8 cellular contexts compared by ENCODE assay signal in the genomic region with DNA sequence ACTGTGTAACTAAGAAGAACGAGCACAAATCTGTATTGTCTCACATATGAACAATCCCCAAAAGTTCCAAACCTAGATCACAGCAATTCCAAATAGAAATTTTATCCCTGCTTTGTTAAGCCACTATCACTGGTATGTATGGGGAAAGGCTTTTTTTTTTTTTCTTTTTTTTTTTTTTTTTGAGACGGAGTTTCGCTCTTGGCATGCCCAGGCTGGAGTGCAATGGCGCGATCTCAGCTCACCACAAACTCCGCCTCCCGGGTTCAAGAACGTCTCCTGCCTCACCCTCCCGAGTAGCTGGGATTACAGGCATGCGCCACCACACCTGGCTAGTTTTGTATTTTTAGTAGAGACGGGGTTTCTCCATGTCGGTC. TPM values are rescaled to one million over a fixed set of nuclear protein-coding genes. Genes with fewer than 3 reads are reported as not detected.
A peak's percentile ranks its signal among the peaks of the same experiment; 100 is the strongest.
DNase-seq lines count a peak whose midpoint lies in the region; ATAC-seq, FAIRE-seq and TF ChIP-seq lines count a peak whose summit lies in the region.
"Not testable (repeated sequence)": the region's sequence is repeated elsewhere in the genome, so short reads cannot be mapped to it uniquely, and the experiment has no call there.

No MANE protein-coding gene starts in this region.

- peak overlapping the region; percentile 83 for H3K4me3 Mint-ChIP-seq in Calu3 (ENCODE audit: low read depth, unreplicated experiment)

- peaks cover 36% of the 10 kb centered on the region for H3K36me3 Mint-ChIP-seq in Calu3 (ENCODE audit: insufficient read depth, unreplicated experiment)

- intact Hi-C loops in Calu3 (cut with micrococcal nuclease; ENCODE audit: unreplicated experiment); pancreas (cut with DNase I); testis (cut with DNase I; ENCODE audit: low total_unique reads): not testable (repeated sequence)
- intact Hi-C loops in endothelial cell of umbilical vein (cut with micrococcal nuclease) = loop anchor here (1.0 kb wide), 1 partner anchor 25 kb away; a partner anchor contains a TSS

- not testable (repeated sequence) for H3K36me3 ChIP-seq in SJCRH30; endothelial cell of umbilical vein (ENCODE audit: control insufficient read depth in 2 of 2, extremely low read depth in 1 of 2, insufficient read depth in 2 of 2, low read length in 2 of 2); kidney epithelial cell (ENCODE audit: control insufficient read depth, insufficient read depth, low read length); pancreas; testis (ENCODE audit: low read depth, missing control alignments)

- H3K27ac ChIP-seq in SJCRH30 (peak overlapping the region; percentile 39), endothelial cell of umbilical vein (ENCODE audit: insufficient read depth, low read depth, low read length) (peak overlapping the region; percentile 74), pancreas (peak overlapping the region; percentile 47 to 89 (median 81)), testis (peak overlapping the region; percentile 69 to 92)

- not testable (repeated sequence) for H4K20me1 ChIP-seq in endothelial cell of umbilical vein (replicated peaks; ENCODE audit: control insufficient read depth, extremely low read depth, insufficient read depth, low read length)

- H3K27me3 ChIP-seq in SJCRH30; endothelial cell of umbilical vein (ENCODE audit: control insufficient read depth in 2 of 2, insufficient read depth in 2 of 2, low read length in 2 of 2); kidney epithelial cell (ENCODE audit: control insufficient read depth, insufficient read depth, low read length); pancreas; testis: not testable (repeated sequence)

- H3K27me3 Mint-ChIP-seq in Calu3 (ENCODE audit: unreplicated experiment) = not testable (repeated sequence)

- not testable (repeated sequence) for TF ChIP-seq CTCF in Calu3 (IDR thresholded peaks at IDR 0.05; ENCODE audit: unreplicated experiment); endothelial cell of umbilical vein (IDR thresholded peaks at IDR 0.05; ENCODE audit: extremely low read depth in 1 of 2, insufficient read depth in 1 of 2, low read depth in 1 of 2, low read length in 2 of 2); kidney epithelial cell (IDR thresholded peaks at IDR 0.05; ENCODE audit: insufficient read depth, low read length, poor library complexity, severe bottlenecking); pancreas (IDR thresholded peaks at IDR 0.05); testis (IDR thresholded peaks at IDR 0.05)

- peaks cover 21% of the 10 kb centered on the region for H3K4me1 Mint-ChIP-seq in Calu3 (ENCODE audit: low read depth, unreplicated experiment)

- peak; percentile 77 for FAIRE-seq in endothelial cell of umbilical vein (lab: Jason Lieb, UNC)
- FAIRE-seq in pancreas (lab: Jason Lieb, UNC) = not testable (repeated sequence)

- BruUV-seq in Calu3 (replicated peaks; lab: Mats Ljungman, UMichigan); endothelial cell of umbilical vein (replicated peaks; lab: Mats Ljungman, UMichigan): not testable (repeated sequence)

- H3K27ac Mint-ChIP-seq in Calu3 (ENCODE audit: unreplicated experiment) = peak overlapping the region; percentile 97

- not testable (repeated sequence) for TF ChIP-seq POLR2A in endothelial cell of umbilical vein (IDR thresholded peaks at IDR 0.05; ENCODE audit: low read depth, low read length); testis (IDR thresholded peaks at IDR 0.05)

- peak; percentile 12 to 27 (median 20) for ATAC-seq in pancreas

- DNase-seq in Calu3; endothelial cell of umbilical vein (ENCODE audit: low read depth, low spot score); kidney epithelial cell (ENCODE audit: low read depth); pancreas; testis: not testable (repeated sequence)
- DNase-seq in HT1080 (ENCODE audit: low read depth) = peak; percentile 33
- DNase-seq in SJCRH30 = peak in 1 of 2 experiments; percentile 23
- peak; percentile 27 for DNase-seq in activated naive CD4-positive, alpha-beta T cell treated with anti-CD3 and anti-CD28 coated beads, Interleukin-2, amount 50 U/mL, for 16 hours

- CTCF ChIA-PET in Calu3 (lab: Charles Lee) (interaction anchor here (0.7 kb wide), 1 partner anchor 165 kb away, joined by 3 read pairs; no protein-coding TSS in a partner anchor), endothelial cell of umbilical vein (lab: Charles Lee) (interaction anchor here (0.7 to 1.9 kb wide), 2 partner anchors 401 to 622 kb away, joined by 3 to 4 read pairs; no protein-coding TSS in a partner anchor)

- H2AFZ ChIP-seq in endothelial cell of umbilical vein (ENCODE audit: low read depth, low read length) = not testable (repeated sequence)

- dilution Hi-C loops in endothelial cell of umbilical vein (cut with MboI; ENCODE audit: extremely low pct_ligation_motif_present, low sequenced_read_pairs) = not testable (repeated sequence)

- not testable (repeated sequence) for H3K9me3 ChIP-seq in SJCRH30 (replicated peaks); endothelial cell of umbilical vein (replicated peaks; ENCODE audit: control insufficient read depth, insufficient read depth, low read length); pancreas; testis

- peak overlapping the region; percentile 89 for H3K9ac ChIP-seq in endothelial cell of umbilical vein (replicated peaks; ENCODE audit: extremely low read depth, insufficient read depth, low read length)

- peaks cover 33% of the 10 kb centered on the region for H3K79me2 ChIP-seq in endothelial cell of umbilical vein (ENCODE audit: control insufficient read depth, insufficient read depth, low read length)

- H3K9me1 ChIP-seq in endothelial cell of umbilical vein (replicated peaks; ENCODE audit: control insufficient read depth, extremely low read depth, insufficient read depth, low read length) = not testable (repeated sequence)

- peak overlapping the region; percentile 54 for H3K4me2 ChIP-seq in endothelial cell of umbilical vein (ENCODE audit: insufficient read depth, low read length)

- H3K4me1 ChIP-seq in SJCRH30, pancreas, testis: not testable (repeated sequence)
- peaks cover 13% of the 10 kb centered on the region for H3K4me1 ChIP-seq in endothelial cell of umbilical vein (ENCODE audit: control insufficient read depth, extremely low read depth, insufficient read depth, low read length)

- POLR2A ChIA-PET in endothelial cell of umbilical vein (lab: Charles Lee) = interaction anchor here (0.7 to 1.0 kb wide), 2 partner anchors 24 to 26 kb away, joined by 3 to 5 read pairs; a partner anchor contains a TSS

- H3K4me3 ChIP-seq in SJCRH30 (peak overlapping the region; percentile 66), endothelial cell of umbilical vein (replicated peaks in 1 of 3; ENCODE audit: insufficient read depth in 1 of 3, low read depth in 1 of 3, low read length in 3 of 3) (peak overlapping the region; percentile 4 to 89 (median 43)), kidney epithelial cell (ENCODE audit: low read depth, low read length) (peak overlapping the region; percentile 69), pancreas (peak overlapping the region; percentile 32 to 91 (median 76)), testis (peak overlapping the region; percentile 67 to 96)

- 8% methylated on average over 11 to 12 of the region's 12 CpGs for WGBS in pancreas, 2 donors
- WGBS in testis, 2 donors = 7 to 9% methylated on average over 9 to 12 of the region's 12 CpGs

- H3K9me3 Mint-ChIP-seq in Calu3 (ENCODE audit: low read depth, unreplicated experiment) = not testable (repeated sequence)

RNA-seq across cellular contexts. Expression of a gene that starts 0.8 kb away (rescaled TPM):
- total RNA-seq in Calu3 (2022) (22.7 and 26.6 TPM in 2 replicates), endothelial cell of umbilical vein (33.6 and 34.0 TPM in 2 replicates), kidney epithelial cell (33.3 and 43.1 TPM in 2 replicates), pancreas (10 to 100 TPM in 5 of 6 donors, 1 to 10 TPM in 1; 8.2 to 13.1 (median 11.8) TPM), testis (10 to 100 TPM; 35.4 to 38.5 TPM)
- total RNA-seq in HT1080 (2014; rRNA removed; shearing (Covaris generic)) = 46.1 and 48.8 TPM in 2 replicates
- 45.9 and 46.7 TPM in 2 replicates for polyA plus RNA-seq in HT1080 (2015; cell fraction: cytosol; rRNA removed)
- polyA plus RNA-seq in HT1080 (2015; cell fraction: nucleus; rRNA removed) = 47.7 and 55.3 TPM in 2 replicates
- total RNA-seq in SJCRH30 (2014; rRNA removed; shearing (Covaris generic)) = 32.0 and 32.3 TPM in 2 replicates
- polyA plus RNA-seq in endothelial cell of umbilical vein (19.6 and 21.3 TPM in 2 replicates), pancreas (10 to 100 TPM; 20.9 to 23.9 TPM), testis (ENCODE audit: insufficient read depth, low read depth, low replicate concordance) (57.8 TPM)
- 29.6 TPM in 2 replicates for polyA plus RNA-seq in endothelial cell of umbilical vein (2011; cell fraction: cytosol; rRNA removed)
- 38.7 and 53.2 TPM in 2 replicates for polyA plus RNA-seq in endothelial cell of umbilical vein (2011; cell fraction: nucleus; rRNA removed)
- polyA plus RNA-seq in endothelial cell of umbilical vein (2012) = 36.3 and 43.1 TPM in 2 replicates
- 24.4 and 25.3 TPM in 2 replicates for polyA minus RNA-seq in endothelial cell of umbilical vein
- polyA minus RNA-seq in endothelial cell of umbilical vein (2011; cell fraction: cytosol; rRNA and poly(A)+ RNA removed) = 11.1 TPM
- 20.6 and 23.8 TPM in 2 replicates for polyA minus RNA-seq in endothelial cell of umbilical vein (2011; cell fraction: nucleus; rRNA and poly(A)+ RNA removed)

RNA-seq across cellular contexts. Expression of a gene that starts 24.4 kb away (rescaled TPM):
- 186 and 194 TPM in 2 replicates for total RNA-seq in Calu3 (2022)
- 185 and 211 TPM in 2 replicates for total RNA-seq in HT1080 (2014; rRNA removed; shearing (Covaris generic))
- polyA plus RNA-seq in HT1080 (2015; cell fraction: cytosol; rRNA removed) = 183 TPM in 2 replicates
- polyA plus RNA-seq in HT1080 (2015; cell fraction: nucleus; rRNA removed) = 212 and 235 TPM in 2 replicates
- total RNA-seq in SJCRH30 (2014; rRNA removed; shearing (Covaris generic)) = 239 and 246 TPM in 2 replicates
- total RNA-seq in endothelial cell of umbilical vein = 177 and 182 TPM in 2 replicates
- 53.4 and 72.9 TPM in 2 replicates for polyA plus RNA-seq in endothelial cell of umbilical vein
- 128 and 136 TPM in 2 replicates for polyA plus RNA-seq in endothelial cell of umbilical vein (2011; cell fraction: cytosol; rRNA removed)
- 65.4 and 81.1 TPM in 2 replicates for polyA plus RNA-seq in endothelial cell of umbilical vein (2011; cell fraction: nucleus; rRNA removed)
- 213 and 259 TPM in 2 replicates for polyA plus RNA-seq in endothelial cell of umbilical vein (2012)
- polyA minus RNA-seq in endothelial cell of umbilical vein = 112 and 131 TPM in 2 replicates
- polyA minus RNA-seq in endothelial cell of umbilical vein (2011; cell fraction: cytosol; rRNA and poly(A)+ RNA removed) = 117 TPM
- 39.6 and 55.6 TPM in 2 replicates for polyA minus RNA-seq in endothelial cell of umbilical vein (2011; cell fraction: nucleus; rRNA and poly(A)+ RNA removed)
- total RNA-seq in kidney epithelial cell = 138 and 166 TPM in 2 replicates
- total RNA-seq in pancreas = 10 to 100 TPM; 25.1 to 65.5 (median 34.4) TPM
- polyA plus RNA-seq in pancreas = 10 to 100 TPM; 21.2 to 48.2 TPM
- 100 to 1,000 TPM; 146 to 149 TPM for total RNA-seq in testis
- polyA plus RNA-seq in testis (ENCODE audit: insufficient read depth, low read depth, low replicate concordance) = 256 TPM
